33 cellular contexts compared by ENCODE assay signal in the genomic region with DNA sequence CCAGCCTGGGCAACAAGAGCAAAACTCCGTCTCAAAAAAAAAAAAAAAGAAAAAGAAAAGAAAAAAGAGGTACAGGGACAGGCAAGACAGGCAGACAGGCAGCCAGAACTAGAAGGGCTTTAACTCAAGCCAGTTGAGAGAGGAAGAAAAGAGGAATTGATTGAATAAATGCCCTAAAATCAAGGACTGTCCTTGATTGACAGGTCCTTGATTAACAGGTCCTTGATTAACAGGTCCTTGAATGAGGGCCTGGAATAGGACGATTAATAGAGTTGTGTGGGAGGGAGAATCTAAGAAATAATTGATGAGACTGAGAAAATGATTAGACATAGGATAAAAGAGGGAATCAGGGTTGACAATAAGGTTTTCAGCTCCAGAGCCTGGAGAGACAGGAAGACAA. TPM values are rescaled to one million over a fixed set of nuclear protein-coding genes. Genes with fewer than 3 reads are reported as not detected.
"Had no signal": no experiment of that assay in that cellular context is flagged by ENCODE, and none has a peak within 500 bp of the region (broad histone marks: within the 10 kb centered on the region; RNA-seq: fewer than 3 reads in every experiment).

No MANE protein-coding gene starts in this region.

- H3K27me3 ChIP-seq: MG63 had no signal

- H3K27ac Mint-ChIP-seq: T-cell had no signal

- H3K4me3 ChIP-seq: MG63, PC-9, SJSA1 had no signal

- H3K27ac ChIP-seq: PC-9, SJSA1 had no signal

- H3K9me3 ChIP-seq: MG63, SJSA1 had no signal

- H3K27me3 Mint-ChIP-seq: T-cell had no signal

- DNase-seq: Kasumi-1, MG63, NCI-H1048, NCI-H1092 treated with DMSO at 0.1 percent for 48 hours, NCI-H1105 treated with DMSO at 0.1 percent for 48 hours, NCI-H1417, NCI-H1436, NCI-H146, NCI-H1694, NCI-H187, NCI-H1930, NCI-H2029 treated with DMSO at 0.1 percent for 48 hours, NCI-H2081 treated with DMSO at 0.1 percent for 48 hours, NCI-H2107, NCI-H2171, NCI-H226, NCI-H446 treated with DMSO at 0.1 percent for 48 hours, NCI-H510A, NCI-H524, NCI-H526, NCI-H69, NCI-H748 treated with DMSO at 0.1 percent for 48 hours, NCI-H82, PC-9, Right ventricle myocardium superior, RPMI8226, SHP77 treated with DMSO at 0.1 percent for 48 hours, T-cell had no signal

- H3K9me3 Mint-ChIP-seq: T-cell had no signal

- H3K36me3 ChIP-seq: MG63, SJSA1 had no signal

- H2AFZ ChIP-seq: PC-9 had no signal

- H3K4me2 ChIP-seq: PC-9 had no signal

- H3K4me1 ChIP-seq: SJSA1 had no signal

- H3K4me3 Mint-ChIP-seq: T-cell had no signal

- ATAC-seq: Panc1, SK-N-SH treated with all-trans-retinoic acid at 6 μM for 48 hours, T-cell had no signal

RNA-seq across cellular contexts. Expression of a gene that starts 36.1 kb away (rescaled TPM):
- total RNA-seq: M059J, OCI-LY7, PC-9, Right ventricle myocardium superior, SJSA1, T-cell had no signal
